9 cellular contexts compared by ENCODE assay signal in genomic region chr1:61131716-61132115, GRCh38. TPM values are rescaled to one million over a fixed set of nuclear protein-coding genes. Genes with fewer than 3 reads are reported as not detected.
A peak's percentile ranks its signal among the peaks of the same experiment; 100 is the strongest.
DNase-seq lines count a peak whose midpoint lies in the region; ATAC-seq and TF ChIP-seq lines count a peak whose summit lies in the region.
"Had no signal": no experiment of that assay in that cellular context is flagged by ENCODE, and none has a peak within 500 bp of the region (broad histone marks: within the 10 kb centered on the region; RNA-seq: fewer than 3 reads in every experiment).

No MANE protein-coding gene starts in this region.

- intact Hi-C loops in thyroid gland (cut with DNase I) (no loop called here), ovary (cut with DNase I) (no loop called here)

- TF ChIP-seq POLR2A in gastroesophageal sphincter (IDR thresholded peaks at IDR 0.05) (no peak), thyroid gland (IDR thresholded peaks at IDR 0.05) (no peak), ovary (IDR thresholded peaks at IDR 0.05) (no peak)

- H3K9me3 ChIP-seq in adipocyte (ENCODE audit: control insufficient read depth, low read length) (no peaks in the 10 kb centered on the region), gastroesophageal sphincter (no peaks in the 10 kb centered on the region), thyroid gland (no peaks in the 10 kb centered on the region), ovary (no peaks in the 10 kb centered on the region)

- ATAC-seq in gastroesophageal sphincter: no peak
- ATAC-seq: activated naive CD8-positive, alpha-beta T cell treated with anti-CD3 and anti-CD28 coated beads, Interleukin-2, amount 50 U/mL, for 24 hours; left lobe of liver had no signal

- H3K4me3 ChIP-seq in adipocyte (ENCODE audit: low read length): peak overlapping the region; percentile 37
- H3K4me3 ChIP-seq in gastroesophageal sphincter: no peak overlapping the region
- no peak overlapping the region for H3K4me3 ChIP-seq in thyroid gland (replicated peaks in 1 of 3)
- H3K4me3 ChIP-seq in ovary: no peak overlapping the region

- peaks cover 15% of the 10 kb centered on the region for H3K4me1 ChIP-seq in adipocyte (ENCODE audit: control insufficient read depth, insufficient read depth, low read length)
- peaks cover 4 to 41% (median 12%) of the 10 kb centered on the region in 3 donors for H3K4me1 ChIP-seq in gastroesophageal sphincter
- peaks cover 56 to 65% of the 10 kb centered on the region in 2 donors for H3K4me1 ChIP-seq in thyroid gland
- peaks cover 3% of the 10 kb centered on the region for H3K4me1 ChIP-seq in ovary (ENCODE audit: insufficient read depth)

- no peaks in the 10 kb centered on the region for H3K36me3 ChIP-seq in adipocyte (ENCODE audit: control insufficient read depth, insufficient read depth, low read length, severe bottlenecking)
- H3K36me3 ChIP-seq in gastroesophageal sphincter: no peaks in the 10 kb centered on the region
- H3K36me3 ChIP-seq in thyroid gland: no peaks in the 10 kb centered on the region
- H3K36me3 ChIP-seq in ovary: no peaks in the 10 kb centered on the region

- peak; percentile 8 for DNase-seq in NCI-H128 (lab: John Stamatoyannopoulos, UW; ENCODE audit: unreplicated experiment)
- DNase-seq in adipocyte (ENCODE audit: low read depth): peak; percentile 65
- no peak for DNase-seq in thyroid gland
- DNase-seq in ovary: no peak
- DNase-seq in SHP77 treated with DMSO at 0.1 percent for 48 hours (lab: John Stamatoyannopoulos, UW): no peak
- DNase-seq in HPDE6-E6E7 (ENCODE audit: extremely low spot score): no peak
- DNase-seq: activated naive CD8-positive, alpha-beta T cell treated with anti-CD3 and anti-CD28 coated beads, Interleukin-2, amount 50 U/mL, for 24 hours had no signal

- no peak overlapping the region for H3K9ac ChIP-seq in adipocyte (ENCODE audit: low read length)

- TF ChIP-seq EP300 in gastroesophageal sphincter (IDR thresholded peaks at IDR 0.05) (no peak), ovary (IDR thresholded peaks at IDR 0.05) (no peak)

- no peaks in the 10 kb centered on the region for H3K27me3 ChIP-seq in adipocyte (replicated peaks; ENCODE audit: control insufficient read depth, insufficient read depth, low read length)
- no peaks in the 10 kb centered on the region for H3K27me3 ChIP-seq in gastroesophageal sphincter
- H3K27me3 ChIP-seq in thyroid gland: no peaks in the 10 kb centered on the region
- no peaks in the 10 kb centered on the region for H3K27me3 ChIP-seq in ovary

- TF ChIP-seq CTCF in gastroesophageal sphincter (IDR thresholded peaks at IDR 0.05): no peak
- no peak for TF ChIP-seq CTCF in thyroid gland (IDR thresholded peaks at IDR 0.05)
- TF ChIP-seq CTCF in ovary (IDR thresholded peaks at IDR 0.05): no peak

- H3K27ac ChIP-seq in gastroesophageal sphincter (peak overlapping the region in 3 of 4 donors; percentile 52 to 60 (median 58)), thyroid gland (peak overlapping the region in 2 of 3 donors; percentile 60 to 84), ovary (no peak overlapping the region)

RNA-seq across cellular contexts. Expression of gene NFIA, which starts 49.4 kb away (rescaled TPM):
- total RNA-seq in gastroesophageal sphincter: 100 to 1,000 TPM; 123 to 205 (median 149) TPM
- total RNA-seq in thyroid gland: 100 to 1,000 TPM; 105 to 149 (median 118) TPM
- total RNA-seq in ovary: 100 to 1,000 TPM in 2 of 7 donors, 10 to 100 TPM in 5; 34.0 to 115 (median 90.8) TPM
- polyA plus RNA-seq in ovary: 10 to 100 TPM; 11.8 to 23.5 TPM

Comparison
In these comparisons a context has a peak if more than half of its experiments do, and no peak if none do; other contexts are left out.
1. DNase-seq: peak in NCI-H128 (single experiment) and adipocyte (single experiment); none in thyroid gland (0 of 2), ovary (0 of 5), SHP77 treated with DMSO at 0.1 percent for 48 hours (single experiment) and HPDE6-E6E7 (single experiment).
2. H3K27ac ChIP-seq: peak in gastroesophageal sphincter (3 of 4) and thyroid gland (2 of 3); none in ovary (0 of 2).